20 cellular contexts compared by ENCODE assay signal in genomic region chr3:15281817-15282216, GRCh38. TPM values are rescaled to one million over a fixed set of nuclear protein-coding genes. Genes with fewer than 3 reads are reported as not detected.
A peak's percentile ranks its signal among the peaks of the same experiment; 100 is the strongest.
DNase-seq lines count a peak whose midpoint lies in the region; ATAC-seq, FAIRE-seq and TF ChIP-seq lines count a peak whose summit lies in the region.
"Had no signal": no experiment of that assay in that cellular context is flagged by ENCODE, and none has a peak within 500 bp of the region (broad histone marks: within the 10 kb centered on the region; RNA-seq: fewer than 3 reads in every experiment).

No MANE protein-coding gene starts in this region.

- H3K4me2 ChIP-seq in K562 (ENCODE audit: insufficient read depth, low read length) (no peak overlapping the region), trophoblast cell (ENCODE audit: low read length) (no peak overlapping the region)
- H3K4me2 ChIP-seq: PC-9 had no signal

- no TSS peak for BruUV-seq in K562 (replicated peaks; lab: Mats Ljungman, UMichigan)

- no peak for TF ChIP-seq EP300 in K562 (IDR thresholded peaks at IDR 0.05; ENCODE audit: low read length)

- H4K8ac ChIP-seq in trophoblast cell (ENCODE audit: low read depth, low read length): no peak overlapping the region

- H2AK5ac ChIP-seq in trophoblast cell (ENCODE audit: low read length): no peak overlapping the region

- H3K36me3 Mint-ChIP-seq in CD14-positive monocyte: peaks cover 69 to 71% of the 10 kb centered on the region in 2 donors
- no peaks in the 10 kb centered on the region for H3K36me3 Mint-ChIP-seq in mesothelial cell of epicardium
- no peaks in the 10 kb centered on the region for H3K36me3 Mint-ChIP-seq in activated naive CD8-positive, alpha-beta T cell treated with anti-CD3 and anti-CD28 coated beads for 36 hours

- H3K79me1 ChIP-seq in trophoblast cell (ENCODE audit: low read length): peaks cover 9% of the 10 kb centered on the region

- no peaks in the 10 kb centered on the region for H3K9me1 ChIP-seq in K562 (ENCODE audit: control insufficient read depth, insufficient read depth, low read length)

- peaks cover 23% of the 10 kb centered on the region for H3K4me1 Mint-ChIP-seq in CD14-positive monocyte
- H3K4me1 Mint-ChIP-seq in mesothelial cell of epicardium: peaks cover 24% of the 10 kb centered on the region
- H3K4me1 Mint-ChIP-seq in activated naive CD8-positive, alpha-beta T cell treated with anti-CD3 and anti-CD28 coated beads for 36 hours: peaks cover 16% of the 10 kb centered on the region

- H3K23ac ChIP-seq in trophoblast cell (ENCODE audit: low read length): no peak overlapping the region

- H4K20me1 ChIP-seq in K562 (replicated peaks; ENCODE audit: control insufficient read depth, insufficient read depth, low read length): no peaks in the 10 kb centered on the region

- in situ Hi-C loops in K562 (cut with MboI): no loop called here

- H3K9me3 ChIP-seq in K562 (replicated peaks; ENCODE audit: control insufficient read depth, insufficient read depth, low read depth, low read length) (no peaks in the 10 kb centered on the region), trophoblast cell (ENCODE audit: insufficient read depth, low read depth, low read length) (peaks cover 1% of the 10 kb centered on the region)
- H3K9me3 ChIP-seq: BE2C had no signal

- H3K4me1 ChIP-seq in K562 (replicated peaks in 1 of 2; ENCODE audit: control insufficient read depth in 2 of 2, insufficient read depth in 2 of 2, low read length in 2 of 2) (peaks cover 0 to 11% of the 10 kb centered on the region in 2 experiments; a peak in 3 of 5 replicates), trophoblast cell (ENCODE audit: control insufficient read depth in 1 of 2, insufficient read depth in 2 of 2, low read length in 2 of 2) (peaks cover 19 to 21% of the 10 kb centered on the region in 2 experiments)
- H3K4me1 ChIP-seq: BE2C had no signal

- H2AFZ ChIP-seq in K562 (ENCODE audit: low read depth, low read length) (no peak overlapping the region), trophoblast cell (ENCODE audit: insufficient read depth, low read length, poor library complexity) (no peak overlapping the region)
- H2AFZ ChIP-seq: PC-9 had no signal

- H3K27me3 ChIP-seq in K562 (ENCODE audit: control insufficient read depth in 2 of 2, insufficient read depth in 2 of 2, low read length in 2 of 2) (no peaks in the 10 kb centered on the region), trophoblast cell (ENCODE audit: insufficient read depth, low read length) (no peaks in the 10 kb centered on the region)
- H3K27me3 ChIP-seq: BE2C had no signal

- no peak overlapping the region for H2BK120ac ChIP-seq in trophoblast cell (ENCODE audit: insufficient read depth, low read length, poor library complexity)

- intact Hi-C loops in CD14-positive monocyte (cut with micrococcal nuclease): no loop called here
- intact Hi-C loops in K562 (cut with micrococcal nuclease): no loop called here

- no peak overlapping the region for H3K18ac ChIP-seq in trophoblast cell (ENCODE audit: low read length)

- CTCF ChIA-PET in K562 (lab: Yijun Ruan, JAX; ENCODE audit: low intra/inter-chr PET ratio): no interaction called here

- H3K27ac Mint-ChIP-seq in CD14-positive monocyte (no peak overlapping the region), mesothelial cell of epicardium (no peak overlapping the region)
- no peak overlapping the region for H3K27ac Mint-ChIP-seq in activated naive CD8-positive, alpha-beta T cell treated with anti-CD3 and anti-CD28 coated beads for 36 hours
- H3K27ac Mint-ChIP-seq: CD4-positive, alpha-beta T cell had no signal

- H3K27me3 Mint-ChIP-seq in CD14-positive monocyte (ENCODE audit: low read depth in 3 of 3): peaks cover 0 to 6% (median 4%) of the 10 kb centered on the region in 3 donors
- H3K27me3 Mint-ChIP-seq in mesothelial cell of epicardium (ENCODE audit: low read depth): no peaks in the 10 kb centered on the region
- H3K27me3 Mint-ChIP-seq in activated naive CD8-positive, alpha-beta T cell treated with anti-CD3 and anti-CD28 coated beads for 36 hours: no peaks in the 10 kb centered on the region
- H3K27me3 Mint-ChIP-seq: CD4-positive, alpha-beta T cell had no signal

- TF ChIP-seq POLR2A in K562 (conservative IDR thresholded peaks at IDR 0.05): no peak

- no peak for TF ChIP-seq CTCF in CD14-positive monocyte (IDR thresholded peaks at IDR 0.05)
- TF ChIP-seq CTCF in K562 (IDR thresholded peaks at IDR 0.05 in 2 of 3, conservative IDR thresholded peaks at IDR 0.05 in 1 of 3; ENCODE audit: insufficient read depth in 2 of 3, low read depth in 1 of 3, low read length in 3 of 3): no peak
- no peak for TF ChIP-seq CTCF in mesothelial cell of epicardium (IDR thresholded peaks at IDR 0.05; ENCODE audit: unreplicated experiment)

- H3K9me3 Mint-ChIP-seq in CD14-positive monocyte (no peaks in the 10 kb centered on the region), mesothelial cell of epicardium (no peaks in the 10 kb centered on the region)
- H3K9me3 Mint-ChIP-seq in activated naive CD8-positive, alpha-beta T cell treated with anti-CD3 and anti-CD28 coated beads for 36 hours: no peaks in the 10 kb centered on the region
- H3K9me3 Mint-ChIP-seq: CD4-positive, alpha-beta T cell had no signal

- H3K4me3 Mint-ChIP-seq in CD14-positive monocyte: peak overlapping the region in 1 of 2 donors; percentile 15
- no peak overlapping the region for H3K4me3 Mint-ChIP-seq in mesothelial cell of epicardium
- H3K4me3 Mint-ChIP-seq in activated naive CD8-positive, alpha-beta T cell treated with anti-CD3 and anti-CD28 coated beads for 36 hours: no peak overlapping the region
- H3K4me3 Mint-ChIP-seq: CD4-positive, alpha-beta T cell had no signal

- no peak for FAIRE-seq in K562 (lab: Jason Lieb, UNC)
- FAIRE-seq: GM12892, H54 had no signal

- H3K4ac ChIP-seq in trophoblast cell (ENCODE audit: low read depth, low read length): peak overlapping the region; percentile 65

- no peak overlapping the region for H3K14ac ChIP-seq in trophoblast cell (ENCODE audit: low read length)

- ATAC-seq in K562 (no peak), GM18502 (IDR thresholded peaks at IDR 0.05; ENCODE audit: poor library complexity, unreplicated experiment) (no peak)

- H2BK12ac ChIP-seq in trophoblast cell (ENCODE audit: low read length): no peak overlapping the region

- H3K4me3 ChIP-seq in K562 (no peak overlapping the region), trophoblast cell (ENCODE audit: low read depth, low read length) (no peak overlapping the region)
- H3K4me3 ChIP-seq: PC-9 had no signal

- peak; percentile 7 for DNase-seq in CD14-positive monocyte (ENCODE audit: low spot score)
- no peak for DNase-seq in K562 (ENCODE audit: extremely low read depth in 1 of 4, low spot score in 3 of 4)
- peak; percentile 69 for DNase-seq in inferior parietal cortex (ENCODE audit: extremely low spot score)
- no peak for DNase-seq in trophoblast cell
- no peak for DNase-seq in mesothelial cell of epicardium (ENCODE audit: low spot score in 2 of 2, unreplicated experiment in 2 of 2)
- DNase-seq in activated naive CD8-positive, alpha-beta T cell treated with anti-CD3 and anti-CD28 coated beads for 36 hours: no peak
- no peak for DNase-seq in NCI-H1694 treated with DMSO at 0.1 percent for 48 hours (lab: John Stamatoyannopoulos, UW)
- DNase-seq: 8988T; BE2C; Calu3; CD4-positive, alpha-beta T cell; DMS53; NCI-H1417; NCI-H1930; NCI-H526; PC-9 had no signal

- H4K91ac ChIP-seq in trophoblast cell (ENCODE audit: low read depth, low read length): no peak overlapping the region

- no peak overlapping the region for H4K12ac ChIP-seq in trophoblast cell (ENCODE audit: low read depth, low read length)

- TF ChIP-seq RAD21 in K562 (CRISPR knock-in tag; conservative IDR thresholded peaks at IDR 0.05 in 1 of 2, IDR thresholded peaks at IDR 0.05 in 1 of 2): no peak

- POLR2A ChIA-PET in K562 (lab: Yijun Ruan, JAX): interaction anchor here (2.3 kb wide), 1 partner anchor 16 kb away, joined by 8 read pairs; no protein-coding TSS in a partner anchor

- H3K9ac ChIP-seq in K562 (ENCODE audit: insufficient read depth in 1 of 2, low read depth in 2 of 2, low read length in 2 of 2) (no peak overlapping the region), trophoblast cell (ENCODE audit: low read length) (no peak overlapping the region)

- peak overlapping the region; percentile 41 for H2BK5ac ChIP-seq in trophoblast cell (ENCODE audit: low read depth, low read length, poor library complexity)

- WGBS in K562 (ENCODE audit: insufficient coverage, low coverage, missing lambda C conversion rate): 90% methylated on average over 6 of the region's 9 CpGs
- WGBS in trophoblast cell (ENCODE audit: extremely low coverage, insufficient coverage, insufficient read length): no CpG with 5 or more reads among the region's 9 CpGs

- H3K27ac ChIP-seq in K562 (ENCODE audit: extremely low read depth, low read depth, low read length): no peak overlapping the region
- H3K27ac ChIP-seq in trophoblast cell (ENCODE audit: low read depth, low read length): peak overlapping the region; percentile 45
- H3K27ac ChIP-seq: PC-9, RWPE1 had no signal

- H3K79me2 ChIP-seq in K562 (ENCODE audit: control insufficient read depth, insufficient read depth, low read length) (no peaks in the 10 kb centered on the region), trophoblast cell (ENCODE audit: control insufficient read depth, insufficient read depth, low read length, poor library complexity) (peaks cover 15% of the 10 kb centered on the region)

- H3K36me3 ChIP-seq in K562 (ENCODE audit: control insufficient read depth, insufficient read depth, low read length) (no peaks in the 10 kb centered on the region), trophoblast cell (ENCODE audit: control insufficient read depth in 1 of 2, insufficient read depth in 2 of 2, low read length in 2 of 2) (peaks cover 11 to 17% of the 10 kb centered on the region in 2 experiments)
- H3K36me3 ChIP-seq: BE2C had no signal

RNA-seq across cellular contexts. Expression of gene SH3BP5, which starts 50.6 kb away (rescaled TPM):
- polyA plus RNA-seq in CD14-positive monocyte (10 to 100 TPM; 10.7 to 22.8 TPM), K562 (2011; rRNA removed) (26.2 and 29.0 TPM in 2 replicates), K562 (2014; fragmentation: Illumina TruSeq; extraction: Trizol) (22.0 and 28.0 TPM in 2 replicates), K562 (2014; fragmentation: Nextera tagmentation; extraction: Ambion mirVana) (1 to 10 TPM; 2.9 to 3.5 TPM), K562 (2014; rRNA removed) (23.4 and 24.7 TPM in 2 replicates)
- 17.8 and 19.2 TPM in 2 replicates for total RNA-seq in K562 (2011; cell fraction: chromatin; rRNA removed; ENCODE audit: low replicate concordance)
- total RNA-seq in K562 (2011; cell fraction: nucleolus; rRNA removed): 10.1 and 13.8 TPM in 2 replicates
- 11.7 and 17.1 TPM in 2 replicates for total RNA-seq in K562 (2011; cell fraction: nucleoplasm; rRNA removed)
- total RNA-seq in K562 (2014; rRNA removed) (14.9 and 17.1 TPM in 2 replicates), K562 (2014; rRNA removed; fragmentation: Illumina TruSeq; extraction: Trizol) (13.5 and 15.2 TPM in 2 replicates), K562 (2015; rRNA removed; fragmentation: Illumina TruSeq; extraction: Trizol) (12.2 and 13.5 TPM in 2 replicates), K562 (2021) (13.9 and 18.6 TPM in 2 replicates), mesothelial cell of epicardium (78.7 to 88.6 TPM (median 80.5 TPM) in 3 replicates)
- 19.8 and 19.9 TPM in 2 replicates for polyA plus RNA-seq in K562 (2011; cell fraction: cytosol; rRNA removed)
- polyA plus RNA-seq in K562 (2011; cell fraction: nucleus; rRNA removed): 18.5 and 19.8 TPM in 2 replicates
- 20.4 and 27.0 TPM in 2 replicates for polyA plus RNA-seq in K562 (2012)
- 15.7 and 16.1 TPM in 2 replicates for polyA minus RNA-seq in K562 (2011; rRNA and poly(A)+ RNA removed)
- 12.2 and 14.1 TPM in 2 replicates for polyA minus RNA-seq in K562 (2011; cell fraction: cytosol; rRNA and poly(A)+ RNA removed)
- polyA minus RNA-seq in K562 (2011; cell fraction: nucleus; rRNA and poly(A)+ RNA removed): 8.8 and 12.4 TPM in 2 replicates
- 163 and 169 TPM in 2 replicates for polyA plus RNA-seq in trophoblast cell (2013)
- total RNA-seq in activated naive CD8-positive, alpha-beta T cell treated with anti-CD3 and anti-CD28 coated beads for 36 hours: 1 to 10 TPM; 2.4 TPM

Comparison
In these comparisons a context has a peak if more than half of its experiments do, and no peak if none do; other contexts are left out.
1. DNase-seq: peak in CD14-positive monocyte (single experiment) and inferior parietal cortex (single experiment); none in K562 (0 of 4), trophoblast cell (0 of 2), mesothelial cell of epicardium (0 of 2), activated naive CD8-positive, alpha-beta T cell treated with anti-CD3 and anti-CD28 coated beads for 36 hours (single experiment) and NCI-H1694 treated with DMSO at 0.1 percent for 48 hours (single experiment).